Comparison of ENCODE assay signal across 8 cellular contexts in genomic region chr5:132736853-132737833, GRCh38. TPM values are rescaled to one million over a fixed set of nuclear protein-coding genes. Genes with fewer than 3 reads are reported as not detected.
DNase-seq lines count a peak whose midpoint lies in the region; ATAC-seq and TF ChIP-seq lines count a peak whose summit lies in the region.

KIF3A (minus strand) TSS chr5:132737546; CDS start chr5:132737419, 127 bp downstream.

- intact Hi-C loops in activated T-helper 1 cell treated with anti-CD3 and anti-CD28 coated beads, Interleukin-12 subunit alpha, Interleukin-12 subunit beta, Interleukin-2, Interleukin-4 antibody, amounts not matched to agents 30 ng/mL and 10 ng/mL and 1 ng/mL, durations not matched to agents 14 hours and 24 hours and 36 hours (cut with micrococcal nuclease): loop anchor here (1.0 to 2.0 kb wide), 11 partner anchors 10 to 314 kb away; partner anchors contain the start of genes AFF4, CCNI2, GDF9 and SEPTIN8
- intact Hi-C loops in naive thymus-derived CD4-positive, alpha-beta T cell (cut with micrococcal nuclease): loop anchor here (1.0 to 10.0 kb wide), 16 partner anchors 10 to 2000 kb away; partner anchors contain the start of genes CCNI2 (in 2 of the 2), GDF9 (in 2 of the 2), RAD50 (in 2 of the 2) and SEPTIN8 (in 2 of the 2)

- in situ Hi-C loops in GM23248 (cut with MboI): no loop called here

- peaks cover 9% of the 10 kb centered on the region for H3K36me3 Mint-ChIP-seq in activated T-helper 1 cell treated with anti-CD3 and anti-CD28 coated beads, Interleukin-12 subunit alpha, Interleukin-12 subunit beta, Interleukin-2, Interleukin-4 antibody, amounts not matched to agents 30 ng/mL and 10 ng/mL and 1 ng/mL, durations not matched to agents 14 hours and 24 hours and 36 hours (ENCODE audit: low read depth)
- peaks cover 0 to 14% (median 6%) of the 10 kb centered on the region in 5 donors for H3K36me3 Mint-ChIP-seq in naive thymus-derived CD4-positive, alpha-beta T cell
- H3K36me3 Mint-ChIP-seq in stimulated activated naive B cell treated with anti-CD40 and anti-IgM and Interleukin-4, amounts not matched to agents 10 μg/mL and 1 μg/mL and 100 μg/mL, for 72 hours: peaks cover 4 to 6% of the 10 kb centered on the region in 2 donors

- H3K9me3 ChIP-seq in GM23248 (ENCODE audit: low read depth) (no peaks in the 10 kb centered on the region), fibroblast of lung (ENCODE audit: control insufficient read depth, insufficient read depth, low read depth, low read length) (no peaks in the 10 kb centered on the region)
- no peaks in the 10 kb centered on the region for H3K9me3 ChIP-seq in naive thymus-derived CD4-positive, alpha-beta T cell (ENCODE audit: control insufficient read depth in 2 of 3, low read length in 3 of 3)

- no peaks in the 10 kb centered on the region for H3K9me3 Mint-ChIP-seq in activated T-helper 1 cell treated with anti-CD3 and anti-CD28 coated beads, Interleukin-12 subunit alpha, Interleukin-12 subunit beta, Interleukin-2, Interleukin-4 antibody, amounts not matched to agents 30 ng/mL and 10 ng/mL and 1 ng/mL, durations not matched to agents 14 hours and 24 hours and 36 hours
- H3K9me3 Mint-ChIP-seq in naive thymus-derived CD4-positive, alpha-beta T cell: no peaks in the 10 kb centered on the region
- H3K9me3 Mint-ChIP-seq in stimulated activated naive B cell treated with anti-CD40 and anti-IgM and Interleukin-4, amounts not matched to agents 10 μg/mL and 1 μg/mL and 100 μg/mL, for 72 hours: peaks cover 0 to 1% of the 10 kb centered on the region in 2 donors

- no peak for TF ChIP-seq CTCF in fibroblast of lung (conservative IDR thresholded peaks at IDR 0.05 in 1 of 2, IDR thresholded peaks at IDR 0.05 in 1 of 2; ENCODE audit: low read depth in 1 of 2, low read length in 2 of 2)

- H3K9me2 ChIP-seq in GM23248 (ENCODE audit: insufficient read depth): no peaks in the 10 kb centered on the region

- peaks cover 7% of the 10 kb centered on the region for H3K4me1 ChIP-seq in GM23248 (ENCODE audit: insufficient read depth)
- H3K4me1 ChIP-seq in fibroblast of lung (ENCODE audit: control insufficient read depth, extremely low read depth, insufficient read depth, low read length): peaks cover 3% of the 10 kb centered on the region
- H3K4me1 ChIP-seq in naive thymus-derived CD4-positive, alpha-beta T cell (ENCODE audit: control insufficient read depth in 2 of 2, insufficient read depth in 2 of 2, low read length in 2 of 2): peaks cover 13 to 18% of the 10 kb centered on the region in 2 donors

- H3K27ac Mint-ChIP-seq in activated T-helper 1 cell treated with anti-CD3 and anti-CD28 coated beads, Interleukin-12 subunit alpha, Interleukin-12 subunit beta, Interleukin-2, Interleukin-4 antibody, amounts not matched to agents 30 ng/mL and 10 ng/mL and 1 ng/mL, durations not matched to agents 14 hours and 24 hours and 36 hours: peak within 1 kb of the TSS; percentile 93
- H3K27ac Mint-ChIP-seq in naive thymus-derived CD4-positive, alpha-beta T cell: peak within 1 kb of the TSS; percentile 84 to 94 (median 92)
- H3K27ac Mint-ChIP-seq in stimulated activated naive B cell treated with anti-CD40 and anti-IgM and Interleukin-4, amounts not matched to agents 10 μg/mL and 1 μg/mL and 100 μg/mL, for 72 hours: peak within 1 kb of the TSS; percentile 90

- H3K27ac ChIP-seq in GM23248: 0 out of 2 replicates have a peak within 1 kb of the TSS, but pooled peaks have one; percentile 6
- H3K27ac ChIP-seq in fibroblast of lung (ENCODE audit: insufficient read depth, low read length): peak within 1 kb of the TSS; percentile 75
- peak within 1 kb of the TSS; percentile 78 for H3K27ac ChIP-seq in naive thymus-derived CD4-positive, alpha-beta T cell (ENCODE audit: low read depth, low read length)

- H3K4me1 Mint-ChIP-seq in activated T-helper 1 cell treated with anti-CD3 and anti-CD28 coated beads, Interleukin-12 subunit alpha, Interleukin-12 subunit beta, Interleukin-2, Interleukin-4 antibody, amounts not matched to agents 30 ng/mL and 10 ng/mL and 1 ng/mL, durations not matched to agents 14 hours and 24 hours and 36 hours (ENCODE audit: low read depth): peaks cover 55% of the 10 kb centered on the region
- peaks cover 14 to 52% (median 39%) of the 10 kb centered on the region in 7 donors for H3K4me1 Mint-ChIP-seq in naive thymus-derived CD4-positive, alpha-beta T cell
- peaks cover 8 to 26% of the 10 kb centered on the region in 2 donors for H3K4me1 Mint-ChIP-seq in stimulated activated naive B cell treated with anti-CD40 and anti-IgM and Interleukin-4, amounts not matched to agents 10 μg/mL and 1 μg/mL and 100 μg/mL, for 72 hours

- H3K79me2 ChIP-seq in GM23248 (ENCODE audit: insufficient read depth): peaks cover 35% of the 10 kb centered on the region
- peaks cover 2% of the 10 kb centered on the region for H3K79me2 ChIP-seq in fibroblast of lung (ENCODE audit: control insufficient read depth, insufficient read depth, low read length)

- peak within 1 kb of the TSS; percentile 87 for H3K4me3 Mint-ChIP-seq in activated T-helper 1 cell treated with anti-CD3 and anti-CD28 coated beads, Interleukin-12 subunit alpha, Interleukin-12 subunit beta, Interleukin-2, Interleukin-4 antibody, amounts not matched to agents 30 ng/mL and 10 ng/mL and 1 ng/mL, durations not matched to agents 14 hours and 24 hours and 36 hours
- H3K4me3 Mint-ChIP-seq in naive thymus-derived CD4-positive, alpha-beta T cell: peak within 1 kb of the TSS; percentile 87 to 94 (median 92)
- peak within 1 kb of the TSS; percentile 87 to 98 for H3K4me3 Mint-ChIP-seq in stimulated activated naive B cell treated with anti-CD40 and anti-IgM and Interleukin-4, amounts not matched to agents 10 μg/mL and 1 μg/mL and 100 μg/mL, for 72 hours

- peak within 1 kb of the TSS; percentile 87 for H3K4me3 ChIP-seq in GM23248
- H3K4me3 ChIP-seq in fibroblast of lung (replicated peaks in 1 of 4; ENCODE audit: control extremely low read depth in 1 of 4, insufficient read depth in 1 of 4, low read depth in 3 of 4, low read length in 4 of 4): peak within 1 kb of the TSS; percentile 72 to 90 (median 84)
- H3K4me3 ChIP-seq in naive thymus-derived CD4-positive, alpha-beta T cell (ENCODE audit: low read length): peak within 1 kb of the TSS; percentile 96

- H2AFZ ChIP-seq in GM23248 (peak within 1 kb of the TSS; percentile 87), fibroblast of lung (ENCODE audit: low read length) (peak within 1 kb of the TSS; percentile 91)

- ATAC-seq in naive thymus-derived CD4-positive, alpha-beta T cell: peak; percentile 95
- ATAC-seq in stimulated activated naive B cell treated with anti-CD40 and anti-IgM and Interleukin-4, amounts not matched to agents 10 μg/mL and 1 μg/mL and 100 μg/mL, for 72 hours (replicated peaks): peak; percentile 93 to 95

- H4K20me1 ChIP-seq in GM23248 (ENCODE audit: insufficient read depth) (no peaks in the 10 kb centered on the region), fibroblast of lung (ENCODE audit: control insufficient read depth, extremely low read depth, insufficient read depth, low read length) (no peaks in the 10 kb centered on the region)

- no peaks in the 10 kb centered on the region for H3K27me3 ChIP-seq in GM23248 (replicated peaks; ENCODE audit: insufficient read depth)
- H3K27me3 ChIP-seq in fibroblast of lung (ENCODE audit: control insufficient read depth, insufficient read depth, low read length): peaks cover 1% of the 10 kb centered on the region
- H3K27me3 ChIP-seq in naive thymus-derived CD4-positive, alpha-beta T cell (ENCODE audit: control insufficient read depth in 2 of 2, insufficient read depth in 2 of 2, low read length in 2 of 2): no peaks in the 10 kb centered on the region

- H3K27me3 Mint-ChIP-seq in activated T-helper 1 cell treated with anti-CD3 and anti-CD28 coated beads, Interleukin-12 subunit alpha, Interleukin-12 subunit beta, Interleukin-2, Interleukin-4 antibody, amounts not matched to agents 30 ng/mL and 10 ng/mL and 1 ng/mL, durations not matched to agents 14 hours and 24 hours and 36 hours (ENCODE audit: insufficient read depth): peaks cover 10% of the 10 kb centered on the region
- H3K27me3 Mint-ChIP-seq in naive thymus-derived CD4-positive, alpha-beta T cell: peaks cover 0 to 18% (median 2%) of the 10 kb centered on the region in 5 donors
- H3K27me3 Mint-ChIP-seq in stimulated activated naive B cell treated with anti-CD40 and anti-IgM and Interleukin-4, amounts not matched to agents 10 μg/mL and 1 μg/mL and 100 μg/mL, for 72 hours: peaks cover 3 to 5% of the 10 kb centered on the region in 2 donors

- POLR2A ChIA-PET in naive thymus-derived CD4-positive, alpha-beta T cell (lab: Charles Lee): interaction anchor here (0.8 to 2.7 kb wide), 6 partner anchors 10 to 368 kb away, joined by 3 to 48 read pairs (median 4); partner anchors contain the start of genes CCNI2, GDF9, RAD50 and SLC22A5

- CTCF ChIA-PET in naive thymus-derived CD4-positive, alpha-beta T cell (lab: Charles Lee): interaction anchor here (0.8 to 1.5 kb wide), 3 partner anchors 9 to 133 kb away, joined by 4 read pairs; no protein-coding TSS in a partner anchor

- peak within 1 kb of the TSS; percentile 80 for H3K4me2 ChIP-seq in GM23248 (ENCODE audit: unreplicated experiment)
- peak within 1 kb of the TSS; percentile 87 for H3K4me2 ChIP-seq in fibroblast of lung (ENCODE audit: extremely low read depth, insufficient read depth, low read length)

- H3K36me3 ChIP-seq in GM23248 (ENCODE audit: low read depth) (no peaks in the 10 kb centered on the region), fibroblast of lung (ENCODE audit: control insufficient read depth, insufficient read depth, low read length) (no peaks in the 10 kb centered on the region)
- H3K36me3 ChIP-seq in naive thymus-derived CD4-positive, alpha-beta T cell (ENCODE audit: control insufficient read depth in 2 of 3, insufficient read depth in 3 of 3, low read length in 3 of 3): peaks cover 0 to 7% (median 0%) of the 10 kb centered on the region in 3 experiments

- 1 to 2% methylated on average over 67 to 78 of the region's 81 CpGs for WGBS in GM23248 (ENCODE audit: low coverage in 1 of 2, low lambda C conversion rate in 2 of 2, missing lambda C conversion rate in 2 of 2), 2 experiments

- peak within 1 kb of the TSS; percentile 78 for H3K9ac ChIP-seq in GM23248
- peak within 1 kb of the TSS; percentile 68 for H3K9ac ChIP-seq in fibroblast of lung (ENCODE audit: insufficient read depth, low read length)

- DNase-seq in Daoy (ENCODE audit: low read depth) (peak; percentile 99), GM23248 (peak; percentile 98), Kasumi-1 (lab: John Stamatoyannopoulos, UW) (peak; percentile 93 to 97), RPMI7951 (ENCODE audit: low read depth) (peak; percentile 93), fibroblast of lung (ENCODE audit: low read depth in 2 of 2) (peak; percentile 91 to 94)
- DNase-seq in activated T-helper 1 cell treated with anti-CD3 and anti-CD28 coated beads, Interleukin-12 subunit alpha, Interleukin-12 subunit beta, Interleukin-2, Interleukin-4 antibody, amounts not matched to agents 30 ng/mL and 10 ng/mL and 1 ng/mL, durations not matched to agents 14 hours and 24 hours and 36 hours (ENCODE audit: low spot score): peak; percentile 98
- peak; percentile 93 to 98 (median 97) for DNase-seq in naive thymus-derived CD4-positive, alpha-beta T cell
- peak; percentile 98 for DNase-seq in stimulated activated naive B cell treated with anti-CD40 and anti-IgM and Interleukin-4, amounts not matched to agents 10 μg/mL and 1 μg/mL and 100 μg/mL, for 72 hours

- no peaks in the 10 kb centered on the region for H3F3A ChIP-seq in GM23248 (ENCODE audit: insufficient read depth)

RNA-seq across cellular contexts. Expression of gene KIF3A, which starts in this region (rescaled TPM):
- total RNA-seq in Daoy (2014; rRNA removed; shearing (Covaris generic)): 10.1 and 19.3 TPM in 2 replicates
- 6.8 TPM in 2 replicates for total RNA-seq in GM23248 (2014; rRNA removed; shearing (Covaris generic))
- polyA plus RNA-seq in GM23248 (2016; fragmentation: Nextera tagmentation; extraction: Ambion mirVana) (13.9 and 18.8 TPM in 2 replicates), fibroblast of lung (7.3 and 8.8 TPM in 2 replicates)
- total RNA-seq in RPMI7951 (2014; rRNA removed; shearing (Covaris generic)): 4.4 and 4.6 TPM in 2 replicates
- total RNA-seq in activated T-helper 1 cell treated with anti-CD3 and anti-CD28 coated beads, Interleukin-12 subunit alpha, Interleukin-12 subunit beta, Interleukin-2, Interleukin-4 antibody, amounts not matched to agents 30 ng/mL and 10 ng/mL and 1 ng/mL, durations not matched to agents 14 hours and 24 hours and 36 hours: 58.5 and 66.9 TPM in 2 replicates
- 10.5 and 11.2 TPM in 2 replicates for total RNA-seq in fibroblast of lung
- polyA plus RNA-seq in fibroblast of lung (2012): 5.8 and 6.3 TPM in 2 replicates
- polyA minus RNA-seq in fibroblast of lung (ENCODE audit: low replicate concordance): 1.1 and 1.3 TPM in 2 replicates
- total RNA-seq in naive thymus-derived CD4-positive, alpha-beta T cell: 10 to 100 TPM; 10.5 to 30.0 (median 18.7) TPM
- 10 to 100 TPM in 1 of 2 donors, 1 to 10 TPM in 1; 7.5 to 11.4 TPM for polyA plus RNA-seq in naive thymus-derived CD4-positive, alpha-beta T cell

Comparison
In these comparisons a context has a peak if more than half of its experiments do, and no peak if none do; other contexts are left out.
1. Peak in every context shown above with its lines: DNase-seq, ATAC-seq, H3K4me3 ChIP-seq and H3K27ac ChIP-seq.
2. H3K27ac ChIP-seq: peak in every context shown above with its lines; median percentile 78 in naive thymus-derived CD4-positive, alpha-beta T cell; 75 in fibroblast of lung; 6 in GM23248.